ENCODE assay signal across 20 cellular contexts in genomic region chr1:30126839-30127238, GRCh38.
DNase-seq lines count a peak whose midpoint lies in the region; ATAC-seq and TF ChIP-seq lines count a peak whose summit lies in the region.
"Had no signal": no experiment of that assay in that cellular context is flagged by ENCODE, and none has a peak within 500 bp of the region (broad histone marks: within the 10 kb centered on the region; RNA-seq: fewer than 3 reads in every experiment).

No MANE protein-coding gene starts in this region.

- H3K27ac Mint-ChIP-seq in endodermal cell = no peak overlapping the region
- H3K27ac Mint-ChIP-seq: CD14-positive monocyte, GM23338 had no signal

- peaks cover 37% of the 10 kb centered on the region for H3K4me1 Mint-ChIP-seq in endodermal cell
- H3K4me1 Mint-ChIP-seq: GM23338 had no signal

- H3K36me3 ChIP-seq in MG63 (no peaks in the 10 kb centered on the region), endodermal cell (ENCODE audit: control insufficient read depth, insufficient read depth, low read length) (no peaks in the 10 kb centered on the region), osteoblast (ENCODE audit: insufficient read depth, low read length) (no peaks in the 10 kb centered on the region), WERI-Rb-1 (no peaks in the 10 kb centered on the region)
- no peaks in the 10 kb centered on the region for H3K36me3 ChIP-seq in effector memory CD4-positive, alpha-beta T cell (ENCODE audit: control insufficient read depth, insufficient read depth, low read length)
- H3K36me3 ChIP-seq: SJSA1 had no signal

- no peaks in the 10 kb centered on the region for H4K20me1 ChIP-seq in osteoblast (ENCODE audit: insufficient read depth, low read length)

- no peaks in the 10 kb centered on the region for H3K79me2 ChIP-seq in osteoblast (ENCODE audit: insufficient read depth, low read length)

- H3K4me3 ChIP-seq in MG63 = no peak overlapping the region
- peak overlapping the region; percentile 12 for H3K4me3 ChIP-seq in endodermal cell (ENCODE audit: low read length)
- no peak overlapping the region for H3K4me3 ChIP-seq in osteoblast (ENCODE audit: insufficient read depth, low read length)
- no peak overlapping the region for H3K4me3 ChIP-seq in WERI-Rb-1 (ENCODE audit: low read depth, low read length)
- H3K4me3 ChIP-seq in effector memory CD4-positive, alpha-beta T cell (ENCODE audit: insufficient read depth, low read depth, low read length, poor library complexity, severe bottlenecking) = no peak overlapping the region
- H3K4me3 ChIP-seq: GM12878, GM23338, SJSA1 had no signal

- H3K9me3 Mint-ChIP-seq in endodermal cell = peaks cover 2% of the 10 kb centered on the region

- WGBS in endodermal cell (ENCODE audit: insufficient coverage in 1 of 2, insufficient read length in 1 of 2), 2 experiments = 75 to 89% methylated on average over 1 to 2 of the region's 2 CpGs

- H3K27me3 Mint-ChIP-seq in endodermal cell (ENCODE audit: insufficient read depth) = peaks cover 36% of the 10 kb centered on the region

- H2AFZ ChIP-seq in osteoblast (ENCODE audit: low read length) = no peak overlapping the region
- H2AFZ ChIP-seq: GM23338 had no signal

- no peaks in the 10 kb centered on the region for H3K36me3 Mint-ChIP-seq in endodermal cell (ENCODE audit: low read depth)

- H3K27me3 ChIP-seq in MG63 = no peaks in the 10 kb centered on the region
- peaks cover 6% of the 10 kb centered on the region for H3K27me3 ChIP-seq in endodermal cell (ENCODE audit: control insufficient read depth, insufficient read depth, low read length, poor library complexity, severe bottlenecking)
- no peaks in the 10 kb centered on the region for H3K27me3 ChIP-seq in osteoblast (ENCODE audit: insufficient read depth, low read length)
- no peaks in the 10 kb centered on the region for H3K27me3 ChIP-seq in WERI-Rb-1 (ENCODE audit: insufficient read depth, low read depth, severe bottlenecking)
- H3K27me3 ChIP-seq in effector memory CD4-positive, alpha-beta T cell (replicated peaks; ENCODE audit: control insufficient read depth, insufficient read depth, low read length, poor library complexity, severe bottlenecking) = no peaks in the 10 kb centered on the region

- no peak for TF ChIP-seq CTCF in endodermal cell (conservative IDR thresholded peaks at IDR 0.05)
- TF ChIP-seq CTCF in osteoblast (IDR thresholded peaks at IDR 0.05; ENCODE audit: extremely low read depth, low read depth, low read length) = no peak
- no peak for TF ChIP-seq CTCF in WERI-Rb-1 (IDR thresholded peaks at IDR 0.05; ENCODE audit: low read depth, low read length)

- ATAC-seq in GM21529 (IDR thresholded peaks at IDR 0.05; ENCODE audit: unreplicated experiment) = no peak
- ATAC-seq: GM12878, GM23338 had no signal

- H3K4me1 ChIP-seq in endodermal cell (ENCODE audit: control insufficient read depth, insufficient read depth, low read length) = peaks cover 16% of the 10 kb centered on the region
- H3K4me1 ChIP-seq in osteoblast (ENCODE audit: insufficient read depth, low read length) = no peaks in the 10 kb centered on the region
- no peaks in the 10 kb centered on the region for H3K4me1 ChIP-seq in effector memory CD4-positive, alpha-beta T cell (ENCODE audit: control insufficient read depth, insufficient read depth, low read length, poor library complexity, severe bottlenecking)
- H3K4me1 ChIP-seq: SJSA1 had no signal

- H3K9ac ChIP-seq in endodermal cell (ENCODE audit: extremely low read depth, low read length, poor library complexity, severe bottlenecking) = no peak overlapping the region

- DNase-seq in DMS79 (lab: John Stamatoyannopoulos, UW) (peak; percentile 56), MG63 (peak; percentile 57), NCI-H345 (lab: John Stamatoyannopoulos, UW) (peak; percentile 63), endodermal cell (no peak), osteoblast (ENCODE audit: insufficient read length, low spot score, missing footprints) (no peak), WERI-Rb-1 (no peak)
- no peak for DNase-seq in effector memory CD4-positive, alpha-beta T cell
- DNase-seq: ACHN, AML-193, GDM1, KBM-7, NCI-H1048, NCI-H2029, NCI-H226, NCI-H774 had no signal

- no peak overlapping the region for H3K4me2 ChIP-seq in osteoblast (ENCODE audit: insufficient read depth, low read length)
- H3K4me2 ChIP-seq: GM23338 had no signal

- no peak overlapping the region for H3K27ac ChIP-seq in endodermal cell (ENCODE audit: low read depth, low read length)
- no peak overlapping the region for H3K27ac ChIP-seq in osteoblast (ENCODE audit: low read depth, low read length)
- H3K27ac ChIP-seq in WERI-Rb-1 = no peak overlapping the region
- no peak overlapping the region for H3K27ac ChIP-seq in effector memory CD4-positive, alpha-beta T cell (ENCODE audit: insufficient read depth, low read length, poor library complexity, severe bottlenecking)
- H3K27ac ChIP-seq: SJSA1 had no signal

- no peak overlapping the region for H3K4me3 Mint-ChIP-seq in endodermal cell
- H3K4me3 Mint-ChIP-seq: CD14-positive monocyte, GM23338 had no signal

- no peaks in the 10 kb centered on the region for H3K9me3 ChIP-seq in MG63
- no peaks in the 10 kb centered on the region for H3K9me3 ChIP-seq in endodermal cell (ENCODE audit: control insufficient read depth, low read length)
- H3K9me3 ChIP-seq in osteoblast (ENCODE audit: low read depth, low read length) = no peaks in the 10 kb centered on the region
- H3K9me3 ChIP-seq in WERI-Rb-1 (ENCODE audit: severe bottlenecking) = no peaks in the 10 kb centered on the region
- no peaks in the 10 kb centered on the region for H3K9me3 ChIP-seq in effector memory CD4-positive, alpha-beta T cell (ENCODE audit: control insufficient read depth, low read length)
- H3K9me3 ChIP-seq: SJSA1 had no signal

Comparison
In these comparisons a context has a peak if more than half of its experiments do, and no peak if none do; other contexts are left out.
1. DNase-seq: peak in DMS79 (single experiment), MG63 (single experiment) and NCI-H345 (single experiment); none in endodermal cell (single experiment), osteoblast (single experiment), WERI-Rb-1 (single experiment) and effector memory CD4-positive, alpha-beta T cell (0 of 3).